Comparison of ENCODE assay signal across 15 cellular contexts in genomic region chr17:57622327-57622885, GRCh38.
A peak's percentile ranks its signal among the peaks of the same experiment; 100 is the strongest.
DNase-seq lines count a peak whose midpoint lies in the region; ATAC-seq and TF ChIP-seq lines count a peak whose summit lies in the region.
"Had no signal": no experiment of that assay in that cellular context is flagged by ENCODE, and none has a peak within 500 bp of the region (broad histone marks: within the 10 kb centered on the region; RNA-seq: fewer than 3 reads in every experiment).

No MANE protein-coding gene starts in this region.

- CTCF ChIA-PET in AG04450 (lab: Charles Lee): interaction anchor here (1.5 to 4.4 kb wide), 5 partner anchors 17 to 379 kb away, joined by 3 to 27 read pairs (median 19); no protein-coding TSS in a partner anchor

- H3K9me3 ChIP-seq in AG04450 (ENCODE audit: control insufficient read depth, insufficient read depth, low read length): peaks cover 3% of the 10 kb centered on the region; the same call in 1 of the 2 replicates
- H3K9me3 ChIP-seq: breast epithelium had no signal

- peaks cover 12% of the 10 kb centered on the region for H3K36me3 Mint-ChIP-seq in activated naive CD8-positive, alpha-beta T cell
- H3K36me3 Mint-ChIP-seq in mesothelial cell of epicardium: peaks cover 4% of the 10 kb centered on the region

- H3K27ac ChIP-seq in AG04450 (ENCODE audit: low read depth, low read length): peak overlapping the region; percentile 11
- H3K27ac ChIP-seq: breast epithelium had no signal

- H3K27me3 Mint-ChIP-seq in activated naive CD8-positive, alpha-beta T cell: no peaks in the 10 kb centered on the region
- no peaks in the 10 kb centered on the region for H3K27me3 Mint-ChIP-seq in mesothelial cell of epicardium (ENCODE audit: low read depth)

- no peaks in the 10 kb centered on the region for H3K36me3 ChIP-seq in H7 (replicated peaks; ENCODE audit: control insufficient read depth, insufficient read depth, low read length)
- H3K36me3 ChIP-seq: breast epithelium had no signal

- H3K4me1 Mint-ChIP-seq in activated naive CD8-positive, alpha-beta T cell (ENCODE audit: low read depth): peaks cover 17% of the 10 kb centered on the region
- peaks cover 32% of the 10 kb centered on the region for H3K4me1 Mint-ChIP-seq in mesothelial cell of epicardium

- ATAC-seq in HG03095 (IDR thresholded peaks at IDR 0.05; ENCODE audit: unreplicated experiment): peak; percentile 8

- TF ChIP-seq CTCF in AG04450 (IDR thresholded peaks at IDR 0.05; ENCODE audit: low read depth, low read length) (no peak), mesothelial cell of epicardium (IDR thresholded peaks at IDR 0.05; ENCODE audit: unreplicated experiment) (no peak)

- H3K27me3 ChIP-seq in AG04450 (ENCODE audit: control insufficient read depth, insufficient read depth, low read length) (no peaks in the 10 kb centered on the region), H7 (ENCODE audit: control insufficient read depth, insufficient read depth, low read length) (no peaks in the 10 kb centered on the region)
- H3K27me3 ChIP-seq: breast epithelium had no signal

- H3K9me3 Mint-ChIP-seq in activated naive CD8-positive, alpha-beta T cell (ENCODE audit: low read depth): no peaks in the 10 kb centered on the region
- no peaks in the 10 kb centered on the region for H3K9me3 Mint-ChIP-seq in mesothelial cell of epicardium

- no peak overlapping the region for H3K4me3 Mint-ChIP-seq in activated naive CD8-positive, alpha-beta T cell
- H3K4me3 Mint-ChIP-seq in mesothelial cell of epicardium: no peak overlapping the region

- H3K27ac Mint-ChIP-seq in activated naive CD8-positive, alpha-beta T cell: peak overlapping the region; percentile 28
- peak overlapping the region; percentile 77 for H3K27ac Mint-ChIP-seq in mesothelial cell of epicardium

- H3K4me3 ChIP-seq in AG04450 (ENCODE audit: low read depth, low read length): no peak overlapping the region
- no peak overlapping the region for H3K4me3 ChIP-seq in H7 (ENCODE audit: insufficient read depth, low read depth, low read length)
- H3K4me3 ChIP-seq: breast epithelium had no signal

- POLR2A ChIA-PET in AG04450 (lab: Yijun Ruan, JAX): interaction anchor here (0.6 kb wide), 1 partner anchor 313 kb away, joined by 6 read pairs; no protein-coding TSS in a partner anchor

- DNase-seq in AG04450 (ENCODE audit: low read depth, low spot score) (no peak), mesothelial cell of epicardium (ENCODE audit: low spot score in 2 of 2, unreplicated experiment in 2 of 2) (no peak), AG20443 (ENCODE audit: low spot score) (no peak), H7 (no peak), EL (no peak), putamen (ENCODE audit: low spot score) (no peak)
- DNase-seq: activated CD8-positive, alpha-beta memory T cell treated with anti-CD3 and anti-CD28 coated beads for 24 hours; activated naive CD4-positive, alpha-beta T cell; DMS79; MM.1S; NCI-H2171 treated with DMSO at 0.1 percent for 48 hours; SIG-M5 had no signal
